In genomic region chr5:132767150-132767549, GRCh38 we compare ENCODE assay signal across 19 cellular contexts. TPM values are rescaled to one million over a fixed set of nuclear protein-coding genes. Genes with fewer than 3 reads are reported as not detected.
DNase-seq lines count a peak whose midpoint lies in the region; ATAC-seq and TF ChIP-seq lines count a peak whose summit lies in the region.
"Had no signal": no experiment of that assay in that cellular context is flagged by ENCODE, and none has a peak within 500 bp of the region (broad histone marks: within the 10 kb centered on the region; RNA-seq: fewer than 3 reads in every experiment).

No MANE protein-coding gene starts in this region.

- peak overlapping the region; percentile 54 to 70 for H3K27ac ChIP-seq in thoracic aorta
- H3K27ac ChIP-seq: VCaP had no signal

- peak overlapping the region; percentile 30 for H3K4me3 ChIP-seq in thoracic aorta

- H3K4me1 Mint-ChIP-seq in activated CD4-positive, alpha-beta T cell treated with anti-CD3 and anti-CD28 coated beads, Interleukin-2, amount 10 ng/mL, durations not matched to agents 24 days and 14 days = peaks cover under 1% of the 10 kb centered on the region
- H3K4me1 Mint-ChIP-seq: CD4-positive, CD25-positive, alpha-beta regulatory T cell; T-cell had no signal

- no peak for TF ChIP-seq CTCF in thoracic aorta (IDR thresholded peaks at IDR 0.05)

- intact Hi-C loops in activated CD4-positive, alpha-beta T cell treated with anti-CD3 and anti-CD28 coated beads, Interleukin-2, amount 10 ng/mL, durations not matched to agents 24 days and 14 days (cut with micrococcal nuclease) = no loop called here

- ATAC-seq in thoracic aorta (ENCODE audit: insufficient number of reproducible peaks, low FRiP score, low read depth) = no peak
- ATAC-seq: activated CD8-positive, alpha-beta T cell treated with anti-CD3 and anti-CD28 coated beads for 36 hours; left colon; stimulated activated naive B cell treated with anti-CD40 and anti-IgM and Interleukin-4, amounts not matched to agents 10 μg/mL and 1 μg/mL and 100 μg/mL, for 72 hours; T-cell had no signal

- H3K9me3 ChIP-seq in thoracic aorta = no peaks in the 10 kb centered on the region

- H3K4me3 Mint-ChIP-seq in activated CD4-positive, alpha-beta T cell treated with anti-CD3 and anti-CD28 coated beads, Interleukin-2, amount 10 ng/mL, durations not matched to agents 24 days and 14 days = no peak overlapping the region
- H3K4me3 Mint-ChIP-seq: activated CD8-positive, alpha-beta T cell treated with anti-CD3 and anti-CD28 coated beads for 36 hours; activated T-helper 1 cell treated with anti-CD3 and anti-CD28 coated beads, Interleukin-12 subunit alpha, Interleukin-12 subunit beta, Interleukin-2, Interleukin-4 antibody, amounts not matched to agents 30 ng/mL and 10 ng/mL and 1 ng/mL, durations not matched to agents 14 hours and 24 hours and 36 hours; CD4-positive, CD25-positive, alpha-beta regulatory T cell; stimulated activated naive B cell treated with anti-CD40 and anti-IgM and Interleukin-4, amounts not matched to agents 10 μg/mL and 1 μg/mL and 100 μg/mL, for 72 hours; T-cell had no signal

- no peak for DNase-seq in activated CD4-positive, alpha-beta T cell treated with anti-CD3 and anti-CD28 coated beads, Interleukin-2, amount 10 ng/mL, durations not matched to agents 24 days and 14 days
- DNase-seq in activated CD4-positive, alpha-beta T cell treated with anti-CD3 and anti-CD28 coated beads for 4 hours = no peak
- DNase-seq in astrocyte of the hippocampus (ENCODE audit: low read depth, low spot score) (peak; percentile 51), hippocampal formation (lab: John Stamatoyannopoulos, UW) (peak; percentile 32 to 36), thoracic aorta (ENCODE audit: low spot score) (no peak), NCI-H2107 (lab: John Stamatoyannopoulos, UW) (no peak), activated gamma-delta T cell (lab: John Stamatoyannopoulos, UW) (no peak), NCI-H226 (no peak)
- DNase-seq: activated CD8-positive, alpha-beta T cell treated with anti-CD3 and anti-CD28 coated beads for 36 hours; CD4-positive, CD25-positive, alpha-beta regulatory T cell; NCI-H2081; NCI-H82; RPMI8226; stimulated activated naive B cell treated with anti-CD40 and anti-IgM and Interleukin-4, amounts not matched to agents 10 μg/mL and 1 μg/mL and 100 μg/mL, for 72 hours; T-cell had no signal

- H3K27me3 Mint-ChIP-seq in activated CD4-positive, alpha-beta T cell treated with anti-CD3 and anti-CD28 coated beads, Interleukin-2, amount 10 ng/mL, durations not matched to agents 24 days and 14 days = no peaks in the 10 kb centered on the region
- H3K27me3 Mint-ChIP-seq: activated CD8-positive, alpha-beta T cell treated with anti-CD3 and anti-CD28 coated beads for 36 hours; CD4-positive, CD25-positive, alpha-beta regulatory T cell; T-cell had no signal

- H3K27ac Mint-ChIP-seq in activated CD4-positive, alpha-beta T cell treated with anti-CD3 and anti-CD28 coated beads, Interleukin-2, amount 10 ng/mL, durations not matched to agents 24 days and 14 days = peak overlapping the region; percentile 2
- H3K27ac Mint-ChIP-seq: activated CD8-positive, alpha-beta T cell treated with anti-CD3 and anti-CD28 coated beads for 36 hours; activated T-helper 1 cell treated with anti-CD3 and anti-CD28 coated beads, Interleukin-12 subunit alpha, Interleukin-12 subunit beta, Interleukin-2, Interleukin-4 antibody, amounts not matched to agents 30 ng/mL and 10 ng/mL and 1 ng/mL, durations not matched to agents 14 hours and 24 hours and 36 hours; stimulated activated naive B cell treated with anti-CD40 and anti-IgM and Interleukin-4, amounts not matched to agents 10 μg/mL and 1 μg/mL and 100 μg/mL, for 72 hours; T-cell had no signal

- H3K27me3 ChIP-seq in thoracic aorta (replicated peaks; ENCODE audit: insufficient read depth) = no peaks in the 10 kb centered on the region

- peaks cover 6% of the 10 kb centered on the region for H3K36me3 Mint-ChIP-seq in activated CD4-positive, alpha-beta T cell treated with anti-CD3 and anti-CD28 coated beads, Interleukin-2, amount 10 ng/mL, durations not matched to agents 24 days and 14 days (ENCODE audit: low read depth)
- H3K36me3 Mint-ChIP-seq: CD4-positive, CD25-positive, alpha-beta regulatory T cell had no signal

- peaks cover 19% of the 10 kb centered on the region for H3K36me3 ChIP-seq in thoracic aorta

- H3K4me1 ChIP-seq in thoracic aorta (ENCODE audit: control insufficient read depth in 1 of 2, low read depth in 2 of 2) = peaks cover 35 to 61% of the 10 kb centered on the region in 2 donors

- H3K9me3 Mint-ChIP-seq in activated CD4-positive, alpha-beta T cell treated with anti-CD3 and anti-CD28 coated beads, Interleukin-2, amount 10 ng/mL, durations not matched to agents 24 days and 14 days = no peaks in the 10 kb centered on the region
- H3K9me3 Mint-ChIP-seq: activated CD8-positive, alpha-beta T cell treated with anti-CD3 and anti-CD28 coated beads for 36 hours; activated T-helper 1 cell treated with anti-CD3 and anti-CD28 coated beads, Interleukin-12 subunit alpha, Interleukin-12 subunit beta, Interleukin-2, Interleukin-4 antibody, amounts not matched to agents 30 ng/mL and 10 ng/mL and 1 ng/mL, durations not matched to agents 14 hours and 24 hours and 36 hours; CD4-positive, CD25-positive, alpha-beta regulatory T cell; stimulated activated naive B cell treated with anti-CD40 and anti-IgM and Interleukin-4, amounts not matched to agents 10 μg/mL and 1 μg/mL and 100 μg/mL, for 72 hours; T-cell had no signal

RNA-seq across cellular contexts. Expression of gene SEPTIN8, which starts 9.9 kb away (rescaled TPM):
- 43.8 and 45.4 TPM in 2 replicates for total RNA-seq in activated CD4-positive, alpha-beta T cell treated with anti-CD3 and anti-CD28 coated beads, Interleukin-2, amount 10 ng/mL, durations not matched to agents 24 days and 14 days
- total RNA-seq in thoracic aorta = 100 to 1,000 TPM in 1 of 2 donors, 10 to 100 TPM in 1; 85.7 to 111 TPM

RNA-seq across cellular contexts. Expression of gene CCNI2, which starts 19.9 kb away (rescaled TPM):
- 39.5 and 42.7 TPM in 2 replicates for total RNA-seq in activated CD4-positive, alpha-beta T cell treated with anti-CD3 and anti-CD28 coated beads, Interleukin-2, amount 10 ng/mL, durations not matched to agents 24 days and 14 days
- total RNA-seq in thoracic aorta = not detected
- total RNA-seq: osteocyte had no signal

RNA-seq across cellular contexts. Expression of gene KIF3A, which starts 29.8 kb away (rescaled TPM):
- total RNA-seq in activated CD4-positive, alpha-beta T cell treated with anti-CD3 and anti-CD28 coated beads, Interleukin-2, amount 10 ng/mL, durations not matched to agents 24 days and 14 days = 44.2 and 51.9 TPM in 2 replicates
- total RNA-seq in thoracic aorta = 1 to 10 TPM; 3.7 to 5.9 TPM

RNA-seq across cellular contexts. Expression of gene SOWAHA, which starts 46.0 kb away (rescaled TPM):
- 0.59 and 0.65 TPM in 2 replicates for total RNA-seq in activated CD4-positive, alpha-beta T cell treated with anti-CD3 and anti-CD28 coated beads, Interleukin-2, amount 10 ng/mL, durations not matched to agents 24 days and 14 days
- under 1 TPM; 0.63 to 0.68 TPM for total RNA-seq in thoracic aorta
- total RNA-seq: activated CD8-positive, alpha-beta T cell treated with anti-CD3 and anti-CD28 coated beads for 36 hours; CD4-positive, CD25-positive, alpha-beta regulatory T cell; osteocyte; T-cell had no signal

Comparison
In these comparisons a context has a peak if more than half of its experiments do, and no peak if none do; other contexts are left out.
1. DNase-seq: peak in astrocyte of the hippocampus (single experiment) and hippocampal formation (2 of 2); none in activated CD4-positive, alpha-beta T cell treated with anti-CD3 and anti-CD28 coated beads, Interleukin-2, amount 10 ng/mL, durations not matched to agents 24 days and 14 days (single experiment), activated CD4-positive, alpha-beta T cell treated with anti-CD3 and anti-CD28 coated beads for 4 hours (0 of 2), thoracic aorta (single experiment), NCI-H2107 (single experiment), activated gamma-delta T cell (single experiment) and NCI-H226 (single experiment).
2. RNA of gene CCNI2, which starts 19.9 kb away (total RNA-seq): 39.5 to 42.7 TPM in activated CD4-positive, alpha-beta T cell treated with anti-CD3 and anti-CD28 coated beads, Interleukin-2, amount 10 ng/mL, durations not matched to agents 24 days and 14 days; not detected in thoracic aorta; every median in the first group is over 10 times any median in the second.